In genomic region chr13:112397108-112397507, GRCh38 we compare ENCODE assay signal across 30 cellular contexts. TPM values are rescaled to one million over a fixed set of nuclear protein-coding genes. Genes with fewer than 3 reads are reported as not detected.
"Had no signal": no experiment of that assay in that cellular context is flagged by ENCODE, and none has a peak within 500 bp of the region (broad histone marks: within the 10 kb centered on the region; RNA-seq: fewer than 3 reads in every experiment).

No MANE protein-coding gene starts in this region.

- H3K4me3 ChIP-seq: stomach, suprapubic skin, testis, thoracic aorta, thyroid gland, tibial artery, tibial nerve, transverse colon, upper lobe of left lung, upper lobe of right lung, uterus, vagina had no signal

- H3K36me3 ChIP-seq: stomach, suprapubic skin, thoracic aorta, thyroid gland, tibial artery, tibial nerve, transverse colon, upper lobe of left lung, upper lobe of right lung, uterus, vagina had no signal

- H3K4me1 ChIP-seq: stomach, suprapubic skin, testis, thyroid gland, tibial artery, tibial nerve, transverse colon, upper lobe of left lung, upper lobe of right lung, uterus, vagina had no signal

- H3K27me3 ChIP-seq: testis, thyroid gland, tibial artery, tibial nerve, transverse colon, upper lobe of left lung, uterus, vagina had no signal

- H3K27ac ChIP-seq: stomach, suprapubic skin, testis, thoracic aorta, thyroid gland, tibial artery, tibial nerve, transverse colon, upper lobe of left lung, upper lobe of right lung, uterus, vagina had no signal

- DNase-seq: stimulated activated CD4-positive, alpha-beta T cell treated with anti-CD3 and anti-CD28 coated beads, Interleukin-2, amount 100 ng/mL, for 48 hours; stimulated activated CD4-positive, alpha-beta T cell treated with anti-CD3 and anti-CD28 coated beads, Interleukin-4, amount 100 ng/mL, for 1 hour; stimulated activated CD4-positive, alpha-beta T cell treated with anti-CD3 and anti-CD28 coated beads, Interleukin-4, amount 100 ng/mL, for 24 hours; stimulated activated CD4-positive, alpha-beta T cell treated with anti-CD3 and anti-CD28 coated beads, Interleukin-4, amount 100 ng/mL, for 4 hours; stimulated activated CD8-positive, alpha-beta memory T cell treated with anti-CD3 and anti-CD28 coated beads, Interleukin-4, amount 100 ng/mL, for 48 hours; stimulated activated naive B cell treated with anti-CD40 and anti-IgM and Interleukin-4, amounts not matched to agents 10 μg/mL and 1 μg/mL and 100 μg/mL, for 72 hours; stimulated activated naive CD4-positive, alpha-beta T cell; stimulated activated naive CD4-positive, alpha-beta T cell treated with Interleukin-2 at 50 U/mL for 16 hours; stimulated activated naive CD8-positive, alpha-beta T cell treated with anti-CD3 and anti-CD28 coated beads, Interleukin-15, amount 100 ng/mL, for 72 hours; stomach; substantia nigra; testis; thyroid gland; tibial artery; transverse colon; trophoblast cell; upper lobe of right lung; uterus had no signal

- ATAC-seq: stimulated activated effector memory CD8-positive, alpha-beta T cell treated with anti-CD3 and anti-CD28 coated beads, Interleukin-12 subunit alpha, Interleukin-12 subunit beta, amount 100 ng/mL, for 72 hours; stimulated activated memory B cell treated with anti-CD40 and anti-IgM and Interleukin-4, amounts not matched to agents 10 μg/mL and 1 μg/mL and 100 μg/mL, for 72 hours; stimulated activated naive B cell treated with anti-CD40 and anti-IgM and Interleukin-4, amounts not matched to agents 10 μg/mL and 1 μg/mL and 100 μg/mL, for 72 hours; stimulated activated naive CD8-positive, alpha-beta T cell treated with anti-CD3 and anti-CD28 coated beads, Interleukin-15, amount 100 ng/mL, for 72 hours; upper lobe of right lung had no signal

- H3K9me3 ChIP-seq: stomach, suprapubic skin, testis, thoracic aorta, thyroid gland, tibial artery, tibial nerve, transverse colon, upper lobe of left lung, upper lobe of right lung, uterus, vagina had no signal

RNA-seq across cellular contexts. Expression of gene SPACA7, which starts 21.0 kb away (rescaled TPM):
- total RNA-seq: stomach, subcutaneous adipose tissue, suprapubic skin, temporal lobe, thoracic aorta, thyroid gland, tibial nerve, transverse colon, upper lobe of left lung, upper lobe of right lung, ureter, urinary bladder, uterus, vagina had no signal
- polyA plus RNA-seq: stomach, thymus, urinary bladder had no signal
